In genomic region chr5:66442951-66443445, GRCh38 we compare ENCODE assay signal across 21 cellular contexts.
DNase-seq lines count a peak whose midpoint lies in the region; ATAC-seq and TF ChIP-seq lines count a peak whose summit lies in the region.
"Had no signal": no experiment of that assay in that cellular context is flagged by ENCODE, and none has a peak within 500 bp of the region (broad histone marks: within the 10 kb centered on the region; RNA-seq: fewer than 3 reads in every experiment).

No MANE protein-coding gene starts in this region.

- DNase-seq in M059J (ENCODE audit: low read depth) (peak; percentile 15), astrocyte of the hippocampus (ENCODE audit: low read depth, low spot score) (peak; percentile 14), left lung (peak in 1 of 2 donors; percentile 58), stromal cell of bone marrow (ENCODE audit: low read depth) (peak; percentile 6), NCI-H1694 (lab: John Stamatoyannopoulos, UW) (no peak)
- no peak for DNase-seq in activated CD4-positive, CD25-positive, alpha-beta regulatory T cell treated with anti-CD3 and anti-CD28 coated beads, Interleukin-2, amount 50 U/mL, for 72 hours
- DNase-seq: activated CD4-positive, alpha-beta T cell treated with anti-CD3 and anti-CD28 coated beads, Interleukin-2, amount 50 U/mL, for 1 hour; activated naive CD4-positive, alpha-beta T cell treated with anti-CD3 and anti-CD28 coated beads for 36 hours; AML-193; COR-L47; foreskin fibroblast; kidney glomerular epithelial cell; NCI-H1092 treated with DMSO at 0.1 percent for 48 hours; NCI-H524 treated with DMSO at 0.1 percent for 48 hours; nucleus accumbens; sigmoid colon had no signal

- ATAC-seq in left lung (peak; percentile 52), GM19463 (IDR thresholded peaks at IDR 0.05; ENCODE audit: unreplicated experiment) (no peak)
- ATAC-seq: stimulated activated memory B cell treated with anti-CD40 and anti-IgM and Interleukin-4, amounts not matched to agents 10 μg/mL and 1 μg/mL and 100 μg/mL, for 72 hours had no signal

- H3K9me3 ChIP-seq in left lung = peaks cover 0 to 4% of the 10 kb centered on the region in 2 donors
- H3K9me3 ChIP-seq: ascending aorta, sigmoid colon had no signal

- no peak for TF ChIP-seq CTCF in left lung (IDR thresholded peaks at IDR 0.05)

- H3K36me3 ChIP-seq in left lung = no peaks in the 10 kb centered on the region
- H3K36me3 ChIP-seq: ascending aorta, sigmoid colon, tibial artery had no signal

- intact Hi-C loops in left lung (cut with DNase I) = no loop called here

- no peak overlapping the region for H3K27ac ChIP-seq in left lung
- H3K27ac ChIP-seq: ascending aorta, KMS-11, sigmoid colon, tibial artery had no signal

- peaks cover 0 to 6% of the 10 kb centered on the region in 2 donors for H3K4me1 ChIP-seq in left lung
- H3K4me1 ChIP-seq: ascending aorta, tibial artery had no signal

- no peak overlapping the region for H3K4me3 ChIP-seq in left lung
- H3K4me3 ChIP-seq: ascending aorta, sigmoid colon, tibial artery had no signal

- no peaks in the 10 kb centered on the region for H3K27me3 ChIP-seq in left lung
- H3K27me3 ChIP-seq: ascending aorta, sigmoid colon, tibial artery had no signal

Comparison
In these comparisons a context has a peak if more than half of its experiments do, and no peak if none do; other contexts are left out.
1. DNase-seq: peak in M059J (single experiment), astrocyte of the hippocampus (single experiment) and stromal cell of bone marrow (single experiment); none in activated CD4-positive, CD25-positive, alpha-beta regulatory T cell treated with anti-CD3 and anti-CD28 coated beads, Interleukin-2, amount 50 U/mL, for 72 hours (single experiment) and NCI-H1694 (single experiment).